8 cellular contexts compared by ENCODE assay signal in the genomic region with DNA sequence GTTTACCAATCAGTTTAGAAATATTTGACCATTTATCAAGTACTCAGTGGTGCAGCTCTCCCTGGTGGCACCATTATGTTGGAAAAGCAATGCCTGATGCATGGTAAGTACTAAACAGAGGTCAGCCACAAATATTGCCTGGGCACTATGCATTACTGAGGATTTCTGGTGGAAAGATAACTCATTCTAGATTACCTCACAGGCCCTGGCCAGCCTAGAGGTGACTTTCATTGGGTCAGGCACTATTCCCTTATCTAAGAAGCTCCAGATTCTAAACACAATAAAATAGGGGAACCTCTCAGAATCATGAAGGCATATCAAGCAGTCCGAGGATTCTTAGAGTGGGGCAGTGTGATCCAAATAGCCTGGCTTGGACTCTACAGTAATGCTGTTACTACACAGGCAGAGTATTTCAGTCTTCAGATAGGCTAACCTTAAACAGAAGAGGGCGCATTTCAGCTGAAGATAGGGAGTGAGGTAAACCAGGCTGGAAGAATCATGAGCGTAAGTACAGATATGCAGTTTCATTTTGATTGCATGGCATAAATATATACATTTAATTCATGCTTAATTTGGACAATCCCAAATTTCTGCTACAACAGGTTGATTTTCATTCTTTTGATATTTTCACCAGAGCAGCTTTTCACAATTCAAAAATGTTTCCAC. TPM values are rescaled to one million over a fixed set of nuclear protein-coding genes. Genes with fewer than 3 reads are reported as not detected.
A peak's percentile ranks its signal among the peaks of the same experiment; 100 is the strongest.
DNase-seq lines count a peak whose midpoint lies in the region; TF ChIP-seq lines count a peak whose summit lies in the region.

No MANE protein-coding gene starts in this region.

- H3K56ac ChIP-seq in H9 (ENCODE audit: insufficient read length, low read depth, low read length) = no peak overlapping the region

- no peaks in the 10 kb centered on the region for H3K79me1 ChIP-seq in H9 (ENCODE audit: insufficient read depth, low read depth, low read length, poor library complexity, severe bottlenecking)

- H2BK20ac ChIP-seq in H9 (ENCODE audit: low read depth, low read length, poor library complexity, severe bottlenecking) = no peak overlapping the region

- WGBS in H9 (ENCODE audit: extremely low coverage, insufficient read length, low lambda C conversion rate) = no CpG with 5 or more reads among the region's 3 CpGs

- H2BK120ac ChIP-seq in H9 (ENCODE audit: low read depth, low read length, poor library complexity, severe bottlenecking) = no peak overlapping the region

- no peak overlapping the region for H3T11ph ChIP-seq in H9 (ENCODE audit: low read length)

- H3K23ac ChIP-seq in H9 (ENCODE audit: insufficient read length, low read depth, low read length) = no peak overlapping the region

- intact Hi-C loops in activated CD4-positive, alpha-beta T cell treated with anti-CD3 and anti-CD28 coated beads, Interleukin-2, amount 10 ng/mL, durations not matched to agents 24 days and 14 days (cut with micrococcal nuclease) = no loop called here

- H2AFZ ChIP-seq in H9 (ENCODE audit: low read length) = no peak overlapping the region

- H3K27ac Mint-ChIP-seq in activated CD4-positive, alpha-beta T cell treated with anti-CD3 and anti-CD28 coated beads, Interleukin-2, amount 10 ng/mL, durations not matched to agents 24 days and 14 days = no peak overlapping the region
- no peak overlapping the region for H3K27ac Mint-ChIP-seq in H9

- no peak overlapping the region for H3K4ac ChIP-seq in H9 (ENCODE audit: low read depth, low read length)

- peak; percentile 69 for TF ChIP-seq CTCF in H9 (conservative IDR thresholded peaks at IDR 0.05)

- no peaks in the 10 kb centered on the region for H3K36me3 Mint-ChIP-seq in activated CD4-positive, alpha-beta T cell treated with anti-CD3 and anti-CD28 coated beads, Interleukin-2, amount 10 ng/mL, durations not matched to agents 24 days and 14 days (ENCODE audit: low read depth)
- H3K36me3 Mint-ChIP-seq in H9 (ENCODE audit: insufficient read depth in 1 of 3, low read depth in 3 of 3) = no peaks in the 10 kb centered on the region

- no peak overlapping the region for H3K4me3 Mint-ChIP-seq in activated CD4-positive, alpha-beta T cell treated with anti-CD3 and anti-CD28 coated beads, Interleukin-2, amount 10 ng/mL, durations not matched to agents 24 days and 14 days
- H3K4me3 Mint-ChIP-seq in H9 = no peak overlapping the region

- no peaks in the 10 kb centered on the region for H3K27me3 ChIP-seq in H9 (ENCODE audit: insufficient read depth, low read length)

- no peaks in the 10 kb centered on the region for H4K20me1 ChIP-seq in H9 (ENCODE audit: control insufficient read depth, insufficient read depth, insufficient read length)

- no peak overlapping the region for H4K91ac ChIP-seq in H9 (ENCODE audit: insufficient read length, low read depth, low read length)

- H3K27me3 Mint-ChIP-seq in activated CD4-positive, alpha-beta T cell treated with anti-CD3 and anti-CD28 coated beads, Interleukin-2, amount 10 ng/mL, durations not matched to agents 24 days and 14 days = no peaks in the 10 kb centered on the region
- H3K27me3 Mint-ChIP-seq in H9 (ENCODE audit: low read depth) = no peaks in the 10 kb centered on the region

- H4K8ac ChIP-seq in H9 (replicated peaks; ENCODE audit: insufficient read length, low read depth, low read length) = no peak overlapping the region

- H3K9me3 ChIP-seq in H9 (ENCODE audit: control insufficient read depth, low read depth, low read length) = no peaks in the 10 kb centered on the region

- peak; percentile 57 for DNase-seq in activated CD4-positive, alpha-beta T cell treated with anti-CD3 and anti-CD28 coated beads, Interleukin-2, amount 10 ng/mL, durations not matched to agents 24 days and 14 days
- no peak for DNase-seq in activated CD4-positive, alpha-beta T cell treated with anti-CD3 and anti-CD28 coated beads for 48 hours
- DNase-seq in H9 = no peak
- DNase-seq in Kasumi-1 (lab: John Stamatoyannopoulos, UW) = peak; percentile 79 to 84
- DNase-seq in SW480 (ENCODE audit: low spot score) = peak; percentile 46
- peak; percentile 32 for DNase-seq in inferior parietal cortex (ENCODE audit: extremely low spot score)
- no peak for DNase-seq in NCI-H1436 treated with DMSO at 0.1 percent for 48 hours (lab: John Stamatoyannopoulos, UW)
- no peak for DNase-seq in OCI-M2 (lab: John Stamatoyannopoulos, UW; ENCODE audit: unreplicated experiment)

- H3K4me2 ChIP-seq in H9 (ENCODE audit: insufficient read depth, insufficient read length, low read length) = no peak overlapping the region

- no peaks in the 10 kb centered on the region for H3K4me1 Mint-ChIP-seq in activated CD4-positive, alpha-beta T cell treated with anti-CD3 and anti-CD28 coated beads, Interleukin-2, amount 10 ng/mL, durations not matched to agents 24 days and 14 days
- H3K4me1 Mint-ChIP-seq in H9 = no peaks in the 10 kb centered on the region

- H3K27ac ChIP-seq in H9 (ENCODE audit: insufficient read length, low read depth, low read length) = no peak overlapping the region

- no peak overlapping the region for H2BK12ac ChIP-seq in H9 (ENCODE audit: insufficient read length, low read depth, low read length)

- H2BK15ac ChIP-seq in H9 (ENCODE audit: low read depth, low read length) = no peak overlapping the region

- H3K18ac ChIP-seq in H9 (ENCODE audit: insufficient read length, low read depth, low read length) = no peak overlapping the region

- no peaks in the 10 kb centered on the region for H3K4me1 ChIP-seq in H9 (ENCODE audit: insufficient read depth, low read length)

- no peak overlapping the region for H2AK5ac ChIP-seq in H9 (ENCODE audit: insufficient read length, low read length)

- H3K79me2 ChIP-seq in H9 (ENCODE audit: insufficient read depth, low read length) = no peaks in the 10 kb centered on the region

- H3K9ac ChIP-seq in H9 (ENCODE audit: extremely low read depth, insufficient read length, low read length) = no peak overlapping the region

- no peaks in the 10 kb centered on the region for H3K23me2 ChIP-seq in H9 (ENCODE audit: insufficient read length, low read depth, low read length, poor library complexity, severe bottlenecking)

- no peaks in the 10 kb centered on the region for H3K9me3 Mint-ChIP-seq in activated CD4-positive, alpha-beta T cell treated with anti-CD3 and anti-CD28 coated beads, Interleukin-2, amount 10 ng/mL, durations not matched to agents 24 days and 14 days
- no peaks in the 10 kb centered on the region for H3K9me3 Mint-ChIP-seq in H9

- H4K5ac ChIP-seq in H9 (ENCODE audit: insufficient read length, low read depth, low read length) = no peak overlapping the region

- no peak overlapping the region for H3K14ac ChIP-seq in H9 (ENCODE audit: insufficient read depth, low read length)

- H2BK5ac ChIP-seq in H9 (ENCODE audit: insufficient read length, low read length) = no peak overlapping the region

RNA-seq across cellular contexts. Expression of gene LGSN, which starts 12.1 kb away (rescaled TPM):
- not detected in 2 replicates for total RNA-seq in activated CD4-positive, alpha-beta T cell treated with anti-CD3 and anti-CD28 coated beads, Interleukin-2, amount 10 ng/mL, durations not matched to agents 24 days and 14 days
- 0.13 and 0.22 TPM in 2 replicates for total RNA-seq in H9 (2021)

Comparison
In these comparisons a context has a peak if more than half of its experiments do, and no peak if none do; other contexts are left out.
1. DNase-seq: peak in activated CD4-positive, alpha-beta T cell treated with anti-CD3 and anti-CD28 coated beads, Interleukin-2, amount 10 ng/mL, durations not matched to agents 24 days and 14 days (single experiment), Kasumi-1 (2 of 2), SW480 (single experiment) and inferior parietal cortex (single experiment); none in activated CD4-positive, alpha-beta T cell treated with anti-CD3 and anti-CD28 coated beads for 48 hours (single experiment), H9 (single experiment), NCI-H1436 treated with DMSO at 0.1 percent for 48 hours (single experiment) and OCI-M2 (single experiment).